35 cellular contexts compared by ENCODE assay signal in the genomic region with DNA sequence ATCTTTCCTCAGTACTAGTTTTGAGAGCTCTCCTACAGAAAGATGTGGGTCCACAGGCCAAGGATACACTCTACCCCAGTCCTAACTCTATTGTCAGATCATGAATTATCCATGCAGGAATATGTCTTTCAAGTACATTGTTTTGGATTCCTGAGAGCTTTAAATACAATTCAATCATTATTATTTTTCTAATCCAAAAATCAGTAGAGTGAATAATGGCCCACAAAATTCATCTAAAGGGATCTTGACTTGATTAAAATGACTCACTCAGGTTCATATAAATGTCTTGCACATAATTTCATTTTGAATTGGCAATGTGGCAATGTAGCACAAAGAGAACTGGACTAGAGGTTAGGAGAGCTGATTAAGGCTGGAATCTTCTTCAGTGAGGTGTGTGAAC.
"Had no signal": no experiment of that assay in that cellular context is flagged by ENCODE, and none has a peak within 500 bp of the region (broad histone marks: within the 10 kb centered on the region; RNA-seq: fewer than 3 reads in every experiment).

No MANE protein-coding gene starts in this region.

- H3K36me3 ChIP-seq: adrenal gland, ascending aorta, brain microvascular endothelial cell, breast epithelium, cardiac muscle cell had no signal

- H3K27ac Mint-ChIP-seq: activated naive CD4-positive, alpha-beta T cell treated with anti-CD3 and anti-CD28 coated beads for 36 hours; activated naive CD4-positive, alpha-beta T cell treated with anti-CD3 and anti-CD28 coated beads, Interleukin-2, amount 10 ng/mL, durations not matched to agents 7 days and 5 days; activated naive CD4-positive, alpha-beta T cell treated with anti-CD3 and anti-CD28 coated beads, Interleukin-2, amount 50 U/mL, for 24 hours; activated naive CD4-positive, alpha-beta T cell treated with anti-CD3 and anti-CD28 coated beads, Interleukin-2, amount 50 U/mL, for 72 hours; activated naive CD8-positive, alpha-beta T cell; activated naive CD8-positive, alpha-beta T cell treated with anti-CD3 and anti-CD28 coated beads for 36 hours; activated naive CD8-positive, alpha-beta T cell treated with anti-CD3 and anti-CD28 coated beads, Interleukin-2, amount 10 ng/mL, durations not matched to agents 7 days and 5 days; activated naive CD8-positive, alpha-beta T cell treated with anti-CD3 and anti-CD28 coated beads, Interleukin-2, amount 50 U/mL, for 24 hours; activated T-cell treated with anti-CD3 and anti-CD28 coated beads, Interleukin-2, amount 50 U/mL, for 72 hours; activated T-helper 1 cell treated with anti-CD3 and anti-CD28 coated beads, Interleukin-12 subunit alpha, Interleukin-12 subunit beta, Interleukin-2, Interleukin-4 antibody, amounts not matched to agents 30 ng/mL and 10 ng/mL and 1 ng/mL, durations not matched to agents 14 hours and 24 hours and 36 hours; activated T-helper 17 cell treated with anti-CD3 and anti-CD28 coated beads, Interleukin-2, amount 50 U/mL, for 72 hours; activated T-helper 2 cell treated with anti-CD3 and anti-CD28 coated beads, Interferon-gamma antibody, Interleukin-2, Interleukin-4, amounts not matched to agents 10 μg/mL and 5 μg/mL and 100 μg/mL, durations not matched to agents 14 hours and 24 hours and 36 hours; brain had no signal

- H3K9me3 ChIP-seq: adrenal gland, ascending aorta, body of pancreas, breast epithelium had no signal

- H3K27me3 Mint-ChIP-seq: activated naive CD4-positive, alpha-beta T cell treated with anti-CD3 and anti-CD28 coated beads, Interleukin-2, amount 10 ng/mL, durations not matched to agents 7 days and 5 days; brain had no signal

- H3K9me3 Mint-ChIP-seq: activated naive CD4-positive, alpha-beta T cell treated with anti-CD3 and anti-CD28 coated beads for 36 hours; activated naive CD4-positive, alpha-beta T cell treated with anti-CD3 and anti-CD28 coated beads, Interleukin-2, amount 10 ng/mL, durations not matched to agents 7 days and 5 days; activated naive CD4-positive, alpha-beta T cell treated with anti-CD3 and anti-CD28 coated beads, Interleukin-2, amount 50 U/mL, for 24 hours; activated naive CD4-positive, alpha-beta T cell treated with anti-CD3 and anti-CD28 coated beads, Interleukin-2, amount 50 U/mL, for 72 hours; activated naive CD8-positive, alpha-beta T cell treated with anti-CD3 and anti-CD28 coated beads for 36 hours; activated naive CD8-positive, alpha-beta T cell treated with anti-CD3 and anti-CD28 coated beads, Interleukin-2, amount 10 ng/mL, durations not matched to agents 7 days and 5 days; activated naive CD8-positive, alpha-beta T cell treated with anti-CD3 and anti-CD28 coated beads, Interleukin-2, amount 50 U/mL, for 24 hours; activated T-cell treated with anti-CD3 and anti-CD28 coated beads, Interleukin-2, amount 50 U/mL, for 4 hours; activated T-cell treated with anti-CD3 and anti-CD28 coated beads, Interleukin-2, amount 50 U/mL, for 72 hours; activated T-helper 1 cell treated with anti-CD3 and anti-CD28 coated beads, Interleukin-12 subunit alpha, Interleukin-12 subunit beta, Interleukin-2, Interleukin-4 antibody, amounts not matched to agents 30 ng/mL and 10 ng/mL and 1 ng/mL, durations not matched to agents 14 hours and 24 hours and 36 hours; activated T-helper 17 cell treated with anti-CD3 and anti-CD28 coated beads, Interleukin-2, amount 50 U/mL, for 72 hours; activated T-helper 2 cell treated with anti-CD3 and anti-CD28 coated beads, Interferon-gamma antibody, Interleukin-2, Interleukin-4, amounts not matched to agents 10 μg/mL and 5 μg/mL and 100 μg/mL, durations not matched to agents 14 hours and 24 hours and 36 hours; brain; central memory CD8-positive, alpha-beta T cell had no signal

- H3K4me3 ChIP-seq: adrenal gland, ascending aorta, body of pancreas, breast epithelium, cardiac muscle cell had no signal

- ATAC-seq: activated naive CD4-positive, alpha-beta T cell treated with anti-CD3 and anti-CD28 coated beads, Interleukin-2, amount 50 U/mL, for 72 hours; activated naive CD8-positive, alpha-beta T cell treated with anti-CD3 and anti-CD28 coated beads, Interleukin-2, amount 50 U/mL, for 24 hours; activated T-cell treated with anti-CD3 and anti-CD28 coated beads, Interleukin-2, amount 50 U/mL, for 4 hours; activated T-cell treated with anti-CD3 and anti-CD28 coated beads, Interleukin-2, amount 50 U/mL, for 72 hours; activated T-helper 17 cell treated with anti-CD3 and anti-CD28 coated beads, Interleukin-2, amount 50 U/mL, for 72 hours had no signal

- H3K27me3 ChIP-seq: adrenal gland, ascending aorta, body of pancreas, brain microvascular endothelial cell, breast epithelium, cardiac muscle cell had no signal

- H3K4me1 Mint-ChIP-seq: activated T-helper 17 cell treated with anti-CD3 and anti-CD28 coated beads, Interleukin-2, amount 50 U/mL, for 72 hours; brain; central memory CD8-positive, alpha-beta T cell had no signal

- H3K4me1 ChIP-seq: adrenal gland, ascending aorta, body of pancreas, breast epithelium had no signal

- DNase-seq: activated effector memory CD4-positive, alpha-beta T cell treated with anti-CD3 and anti-CD28 coated beads, Interleukin-2, amount 50 U/mL, for 16 hours; activated effector memory CD4-positive, alpha-beta T cell treated with Interleukin-2 at 50 U/mL for 16 hours; activated gamma-delta T cell; activated gamma-delta T cell treated with Interleukin-2 at 50 U/mL for 16 hours; activated naive CD4-positive, alpha-beta T cell; activated naive CD4-positive, alpha-beta T cell treated with anti-CD3 and anti-CD28 coated beads for 36 hours; activated naive CD4-positive, alpha-beta T cell treated with anti-CD3 and anti-CD28 coated beads, Interleukin-2, amount 10 ng/mL, durations not matched to agents 7 days and 5 days; activated naive CD4-positive, alpha-beta T cell treated with anti-CD3 and anti-CD28 coated beads, Interleukin-2, amount 50 U/mL, for 16 hours; activated naive CD4-positive, alpha-beta T cell treated with Interleukin-2 at 50 U/mL for 16 hours; activated naive CD8-positive, alpha-beta T cell treated with anti-CD3 and anti-CD28 coated beads for 36 hours; activated naive CD8-positive, alpha-beta T cell treated with anti-CD3 and anti-CD28 coated beads, Interleukin-2, amount 10 ng/mL, durations not matched to agents 7 days and 5 days; activated naive CD8-positive, alpha-beta T cell treated with anti-CD3 and anti-CD28 coated beads, Interleukin-2, amount 50 U/mL, for 24 hours; activated T-cell treated with anti-CD3 and anti-CD28 coated beads, Interleukin-2, amount 50 U/mL, for 4 hours; activated T-cell treated with anti-CD3 and anti-CD28 coated beads, Interleukin-2, amount 50 U/mL, for 48 hours; activated T-cell treated with anti-CD3 and anti-CD28 coated beads, Interleukin-2, amount 50 U/mL, for 72 hours; adrenal gland; amniotic stem cell; anterior cingulate cortex; aorta; brain microvascular endothelial cell; caudate nucleus; central memory CD4-positive, alpha-beta T cell; cerebellar nuclear complex had no signal

- H3K4me3 Mint-ChIP-seq: activated naive CD4-positive, alpha-beta T cell treated with anti-CD3 and anti-CD28 coated beads for 36 hours; activated naive CD4-positive, alpha-beta T cell treated with anti-CD3 and anti-CD28 coated beads, Interleukin-2, amount 10 ng/mL, durations not matched to agents 7 days and 5 days; activated naive CD4-positive, alpha-beta T cell treated with anti-CD3 and anti-CD28 coated beads, Interleukin-2, amount 50 U/mL, for 24 hours; activated naive CD8-positive, alpha-beta T cell; activated naive CD8-positive, alpha-beta T cell treated with anti-CD3 and anti-CD28 coated beads for 36 hours; activated naive CD8-positive, alpha-beta T cell treated with anti-CD3 and anti-CD28 coated beads, Interleukin-2, amount 10 ng/mL, durations not matched to agents 7 days and 5 days; activated naive CD8-positive, alpha-beta T cell treated with anti-CD3 and anti-CD28 coated beads, Interleukin-2, amount 50 U/mL, for 24 hours; activated T-cell treated with anti-CD3 and anti-CD28 coated beads, Interleukin-2, amount 50 U/mL, for 4 hours; activated T-cell treated with anti-CD3 and anti-CD28 coated beads, Interleukin-2, amount 50 U/mL, for 72 hours; activated T-helper 1 cell treated with anti-CD3 and anti-CD28 coated beads, Interleukin-12 subunit alpha, Interleukin-12 subunit beta, Interleukin-2, Interleukin-4 antibody, amounts not matched to agents 30 ng/mL and 10 ng/mL and 1 ng/mL, durations not matched to agents 14 hours and 24 hours and 36 hours; activated T-helper 17 cell treated with anti-CD3 and anti-CD28 coated beads, Interleukin-2, amount 50 U/mL, for 72 hours; brain; central memory CD8-positive, alpha-beta T cell had no signal

- H3K36me3 Mint-ChIP-seq: activated naive CD4-positive, alpha-beta T cell treated with anti-CD3 and anti-CD28 coated beads, Interleukin-2, amount 10 ng/mL, durations not matched to agents 7 days and 5 days; activated naive CD4-positive, alpha-beta T cell treated with anti-CD3 and anti-CD28 coated beads, Interleukin-2, amount 50 U/mL, for 24 hours; activated naive CD4-positive, alpha-beta T cell treated with anti-CD3 and anti-CD28 coated beads, Interleukin-2, amount 50 U/mL, for 72 hours; activated naive CD8-positive, alpha-beta T cell; activated naive CD8-positive, alpha-beta T cell treated with anti-CD3 and anti-CD28 coated beads for 36 hours; activated naive CD8-positive, alpha-beta T cell treated with anti-CD3 and anti-CD28 coated beads, Interleukin-2, amount 10 ng/mL, durations not matched to agents 7 days and 5 days; brain had no signal

- H3K27ac ChIP-seq: adrenal gland, ascending aorta, body of pancreas, brain microvascular endothelial cell, breast epithelium, cardiac muscle cell had no signal
